ENCODE assay signal across 8 cellular contexts in genomic region chr9:5628183-5628529, GRCh38. TPM values are rescaled to one million over a fixed set of nuclear protein-coding genes. Genes with fewer than 3 reads are reported as not detected.
A peak's percentile ranks its signal among the peaks of the same experiment; 100 is the strongest.
DNase-seq lines count a peak whose midpoint lies in the region; ATAC-seq and TF ChIP-seq lines count a peak whose summit lies in the region.

No MANE protein-coding gene starts in this region.

- CTCF ChIA-PET in A673 (lab: Charles Lee) (interaction anchor here (1.0 kb wide), 1 partner anchor 28 kb away, joined by 3 read pairs; no protein-coding TSS in a partner anchor), IMR-90 (lab: Yijun Ruan, JAX) (interaction anchor here (0.7 kb wide), 1 partner anchor 796 kb away, joined by 3 read pairs; no protein-coding TSS in a partner anchor)

- H3K27me3 ChIP-seq in A673 (replicated peaks; ENCODE audit: insufficient read depth, low read depth, low read length, poor library complexity) (no peaks in the 10 kb centered on the region), IMR-90 (ENCODE audit: control insufficient read depth, insufficient read depth, low read length) (no peaks in the 10 kb centered on the region), muscle layer of colon (ENCODE audit: control insufficient read depth in 1 of 2, insufficient read depth in 2 of 2, low read length in 2 of 2) (no peaks in the 10 kb centered on the region)

- no peak for TF ChIP-seq POLR2A in IMR-90 (IDR thresholded peaks at IDR 0.05; ENCODE audit: low read depth, low read length)

- peak overlapping the region; percentile 57 to 62 for H4K8ac ChIP-seq in IMR-90 (ENCODE audit: low read depth in 2 of 2, low read length in 2 of 2)

- peak overlapping the region; percentile 70 for H2BK20ac ChIP-seq in IMR-90 (ENCODE audit: low read depth, low read length)

- no peaks in the 10 kb centered on the region; the same call in 1 of the 2 replicates for H3K9me1 ChIP-seq in IMR-90 (ENCODE audit: insufficient read depth, low read length)

- peak overlapping the region; percentile 78 for H2AK5ac ChIP-seq in IMR-90 (ENCODE audit: low read depth, low read length)

- H3K36me3 ChIP-seq in A673 (ENCODE audit: insufficient read depth, low read length, poor library complexity, severe bottlenecking) (no peaks in the 10 kb centered on the region), IMR-90 (ENCODE audit: control insufficient read depth, insufficient read depth, low read length) (no peaks in the 10 kb centered on the region), muscle layer of colon (ENCODE audit: insufficient read depth, low read length) (no peaks in the 10 kb centered on the region)

- peak overlapping the region; percentile 98 for H3K4me3 ChIP-seq in A673 (ENCODE audit: low read depth, low read length, poor library complexity, severe bottlenecking)
- H3K4me3 ChIP-seq in IMR-90 (ENCODE audit: insufficient read depth, low read depth, low read length): peak overlapping the region; percentile 75
- peak overlapping the region; percentile 85 to 86 for H3K4me3 ChIP-seq in cardiac fibroblast (replicated peaks in 1 of 2; ENCODE audit: low read depth in 2 of 2, low read length in 2 of 2)
- H3K4me3 ChIP-seq in muscle layer of colon (ENCODE audit: low read depth in 1 of 2, low read length in 2 of 2): peak overlapping the region; percentile 70 to 100

- peak overlapping the region; percentile 75; the same call in 1 of the 2 replicates for H4K5ac ChIP-seq in IMR-90 (ENCODE audit: low read depth, low read length)

- BruUV-seq in A673 (replicated peaks; lab: Mats Ljungman, UMichigan): TSS peak; percentile 90
- TSS peak; percentile 80 for BruUV-seq in IMR-90 (replicated peaks; lab: Mats Ljungman, UMichigan)

- peak overlapping the region; percentile 99 for H2BK15ac ChIP-seq in IMR-90 (ENCODE audit: low read depth, low read length)

- H3K14ac ChIP-seq in IMR-90 (replicated peaks; ENCODE audit: low read depth, low read length): peak overlapping the region; percentile 93

- peak overlapping the region; percentile 97 for H2AFZ ChIP-seq in IMR-90 (replicated peaks; ENCODE audit: low read length, poor library complexity)

- peak overlapping the region; percentile 59; the same call in 1 of the 2 replicates for H3K18ac ChIP-seq in IMR-90 (ENCODE audit: low read depth, low read length)

- H3K4me1 ChIP-seq in A673 (ENCODE audit: insufficient read depth, low read length, poor library complexity, severe bottlenecking) (peaks cover 28% of the 10 kb centered on the region), IMR-90 (ENCODE audit: control insufficient read depth, insufficient read depth, low read length) (peaks cover 2% of the 10 kb centered on the region; the same call in 1 of the 2 replicates), muscle layer of colon (ENCODE audit: insufficient read depth, low read length) (peaks cover 31% of the 10 kb centered on the region)

- peak overlapping the region; percentile 92 for H3K9ac ChIP-seq in IMR-90 (ENCODE audit: low read depth, low read length)
- H3K9ac ChIP-seq in muscle layer of colon (ENCODE audit: low read length): peak overlapping the region; percentile 66

- H3K23ac ChIP-seq in IMR-90 (ENCODE audit: low read depth, low read length): peak overlapping the region; percentile 97

- dilution Hi-C loops in IMR-90 (cut with HindIII; ENCODE audit: low sequenced_read_pairs, unreplicated experiment): no loop called here

- H3K79me1 ChIP-seq in IMR-90 (ENCODE audit: low read depth in 1 of 2, low read length in 2 of 2): peaks cover 15 to 40% of the 10 kb centered on the region in 2 experiments

- TF ChIP-seq CTCF in A673 (conservative IDR thresholded peaks at IDR 0.05; ENCODE audit: low read depth, low read length) (no peak), IMR-90 (conservative IDR thresholded peaks at IDR 0.05; ENCODE audit: low read depth, low read length) (no peak), cardiac fibroblast (IDR thresholded peaks at IDR 0.05; ENCODE audit: low read depth, low read length) (no peak)

- POLR2A ChIA-PET in A673 (lab: Charles Lee; ENCODE audit: low non-redundant PET) (interaction anchor here (0.6 kb wide), 1 partner anchor 844 kb away, joined by 5 read pairs; no protein-coding TSS in a partner anchor), IMR-90 (lab: Charles Lee; ENCODE audit: unreplicated experiment) (interaction anchor here (0.6 kb wide), 1 partner anchor 86 kb away, joined by 5 read pairs; no protein-coding TSS in a partner anchor)

- H2BK120ac ChIP-seq in IMR-90 (ENCODE audit: low read depth, low read length): peak overlapping the region; percentile 74

- H2BK5ac ChIP-seq in IMR-90 (ENCODE audit: low read depth, low read length, poor library complexity, severe bottlenecking): peak overlapping the region; percentile 87

- no peaks in the 10 kb centered on the region for H3K9me3 ChIP-seq in A673 (ENCODE audit: low read depth, low read length, poor library complexity, severe bottlenecking)
- no peaks in the 10 kb centered on the region for H3K9me3 ChIP-seq in IMR-90 (ENCODE audit: control insufficient read depth, insufficient read depth, low read length)
- H3K9me3 ChIP-seq in muscle layer of colon (ENCODE audit: low read length): no peaks in the 10 kb centered on the region

- TF ChIP-seq RAD21 in IMR-90 (IDR thresholded peaks at IDR 0.05; ENCODE audit: low read length): no peak

- no peak for ATAC-seq in IMR-90 (ENCODE audit: low read depth)

- H3K27ac ChIP-seq in A673 (ENCODE audit: low read depth, low read length, poor library complexity, severe bottlenecking): peak overlapping the region; percentile 94
- peak overlapping the region; percentile 99 for H3K27ac ChIP-seq in IMR-90 (ENCODE audit: insufficient read depth, low read length)
- peak overlapping the region; percentile 96 for H3K27ac ChIP-seq in muscle layer of colon (ENCODE audit: low read depth, low read length)

- peak overlapping the region; percentile 94 for H4K91ac ChIP-seq in IMR-90 (ENCODE audit: insufficient read depth, low read depth, low read length)

- H2AK9ac ChIP-seq in IMR-90 (replicated peaks; ENCODE audit: low read depth, low read length, poor library complexity): peak overlapping the region; percentile 86

- in situ Hi-C loops in IMR-90 (cut with MboI; ENCODE audit: low sequenced_read_pairs): no loop called here

- peak overlapping the region; percentile 98 for H3K4me2 ChIP-seq in IMR-90 (ENCODE audit: low read depth, low read length)

- intact Hi-C loops in A673 (cut with micrococcal nuclease; ENCODE audit: unreplicated experiment): loop anchor here (5.0 kb wide), 2 partner anchors 204 to 379 kb away; partner anchors contain the start of gene ERMP1
- intact Hi-C loops in IMR-90 (cut with micrococcal nuclease): no loop called here

- peak overlapping the region; percentile 88 for H3K4ac ChIP-seq in IMR-90 (ENCODE audit: low read depth, low read length)

- DNase-seq in A673 (ENCODE audit: low spot score) (no peak), IMR-90 (no peak), cardiac fibroblast (ENCODE audit: low read depth in 2 of 2) (no peak), NCI-H1694 treated with DMSO at 0.1 percent for 48 hours (lab: John Stamatoyannopoulos, UW) (no peak), amniotic stem cell (lab: John Stamatoyannopoulos, UW) (no peak), NCI-H1417 treated with DMSO at 0.1 percent for 48 hours (lab: John Stamatoyannopoulos, UW) (no peak), SKM-1 treated with dmso at 0.1 percent for 144 hours (lab: John Stamatoyannopoulos, UW; ENCODE audit: unreplicated experiment) (no peak)

- 16% methylated on average over 2 of the region's 7 CpGs; no CpG with 5 or more reads in 1 of the 2 experiments for WGBS in IMR-90 (ENCODE audit: extremely low coverage in 2 of 2, insufficient read length in 1 of 2), 2 experiments

- peaks cover 27% of the 10 kb centered on the region for H4K20me1 ChIP-seq in IMR-90 (ENCODE audit: insufficient read depth, low read length)

- peak overlapping the region; percentile 88 for H3K56ac ChIP-seq in IMR-90 (ENCODE audit: extremely low read depth, insufficient read depth, low read length)

TF ChIP-seq in IMR-90, 13 proteins besides CTCF, POLR2A, EP300 and RAD21:
- TF ChIP-seq CEBPB (IDR thresholded peaks at IDR 0.05; ENCODE audit: low read depth, low read length): no peak
- no peak for TF ChIP-seq NFE2L2 (IDR thresholded peaks at IDR 0.05; ENCODE audit: low read depth, low read length)
- no peak for TF ChIP-seq SMC3 (IDR thresholded peaks at IDR 0.05; ENCODE audit: low read depth, low read length)
- TF ChIP-seq BHLHE40 (IDR thresholded peaks at IDR 0.05; ENCODE audit: low read depth, low read length): no peak
- TF ChIP-seq RFX5 (IDR thresholded peaks at IDR 0.05; ENCODE audit: low read depth, low read length): no peak
- TF ChIP-seq USF2 (IDR thresholded peaks at IDR 0.05; ENCODE audit: low read depth, low read length): no peak
- no peak for TF ChIP-seq ELK1 (IDR thresholded peaks at IDR 0.05; ENCODE audit: borderline replicate concordance, low read depth, low read length)
- TF ChIP-seq MAFK (IDR thresholded peaks at IDR 0.05; ENCODE audit: low read depth, low read length): no peak
- TF ChIP-seq FOS (IDR thresholded peaks at IDR 0.05; ENCODE audit: low read depth, low read length): no peak
- TF ChIP-seq MAZ (IDR thresholded peaks at IDR 0.05; ENCODE audit: borderline replicate concordance, low read depth, low read length): no peak
- TF ChIP-seq MXI1 (IDR thresholded peaks at IDR 0.05; ENCODE audit: borderline replicate concordance, low read depth, low read length): no peak
- TF ChIP-seq RCOR1 (IDR thresholded peaks at IDR 0.05; ENCODE audit: insufficient replicate concordance, low read length): no peak
- no peak for TF ChIP-seq CHD1 (IDR thresholded peaks at IDR 0.05; ENCODE audit: low read depth, low read length)

RNA-seq across cellular contexts. Expression of gene RIC1, which starts 0.8 kb away (rescaled TPM):
- total RNA-seq in A673 (2021) (23.3 and 24.7 TPM in 2 replicates), IMR-90 (2012; rRNA removed) (68.6 and 76.9 TPM in 2 replicates)
- polyA plus RNA-seq in IMR-90 (2012; rRNA removed): 25.5 and 28.8 TPM in 2 replicates
- polyA plus RNA-seq in IMR-90 (2012; cell fraction: cytosol; rRNA removed): 8.9 and 9.9 TPM in 2 replicates
- 18.0 and 107 TPM in 2 replicates for polyA plus RNA-seq in IMR-90 (2012; cell fraction: nucleus; rRNA removed; ENCODE audit: low replicate concordance)
